ENCODE assay signal across 9 cellular contexts in genomic region chr6:66478705-66479104, GRCh38.
"Had no signal": no experiment of that assay in that cellular context is flagged by ENCODE, and none has a peak within 500 bp of the region (broad histone marks: within the 10 kb centered on the region; RNA-seq: fewer than 3 reads in every experiment).

No MANE protein-coding gene starts in this region.

- H3K27me3 ChIP-seq: sigmoid colon, upper lobe of right lung had no signal

- H3K4me3 ChIP-seq: psoas muscle, sigmoid colon, upper lobe of right lung had no signal

- H3K4me1 ChIP-seq: psoas muscle, sigmoid colon, upper lobe of right lung had no signal

- H3K36me3 ChIP-seq: sigmoid colon, upper lobe of right lung had no signal

- H3K27ac ChIP-seq: psoas muscle, sigmoid colon, upper lobe of right lung had no signal

- H3K9me3 ChIP-seq: sigmoid colon, upper lobe of right lung had no signal

- DNase-seq: activated CD4-positive, alpha-beta T cell treated with anti-CD3 and anti-CD28 coated beads, Interleukin-2, amount 50 U/mL, for 4 hours; activated gamma-delta T cell; activated T-cell treated with anti-CD3 and anti-CD28 coated beads, Interleukin-2, amount 50 U/mL, for 1 hour; amygdala; cortex of kidney; effector CD8-positive, alpha-beta T cell; psoas muscle; sigmoid colon; upper lobe of right lung had no signal
